Comparison of ENCODE assay signal across 18 cellular contexts in genomic region chr3:58746758-58747157, GRCh38.
A peak's percentile ranks its signal among the peaks of the same experiment; 100 is the strongest.
DNase-seq lines count a peak whose midpoint lies in the region; ATAC-seq, FAIRE-seq and TF ChIP-seq lines count a peak whose summit lies in the region.
"Had no signal": no experiment of that assay in that cellular context is flagged by ENCODE, and none has a peak within 500 bp of the region (broad histone marks: within the 10 kb centered on the region; RNA-seq: fewer than 3 reads in every experiment).

No MANE protein-coding gene starts in this region.

- H2BK20ac ChIP-seq in H1 (ENCODE audit: low read length), result no peak overlapping the region

- H3K23me2 ChIP-seq in H1 (ENCODE audit: low read depth, low read length), result no peaks in the 10 kb centered on the region

- no peak overlapping the region for H3K14ac ChIP-seq in H1 (ENCODE audit: insufficient read length)

- H3K27ac ChIP-seq in HepG2 (ENCODE audit: extremely low read length, insufficient read depth, low read length) (no peak overlapping the region), right lobe of liver (no peak overlapping the region), H1 (ENCODE audit: low read depth, low read length) (no peak overlapping the region)
- H3K27ac ChIP-seq: 22Rv1, A549, C4-2B had no signal

- FAIRE-seq in HepG2 (lab: Jason Lieb, UNC) (no peak), H1 (lab: Jason Lieb, UNC) (no peak)
- FAIRE-seq: A549, D721Med, G401.6, GM12891, GM19239 had no signal

- DNase-seq in NCI-H1105 treated with DMSO at 0.1 percent for 48 hours (lab: John Stamatoyannopoulos, UW), result peak; percentile 8
- DNase-seq in NCI-H1105 (lab: John Stamatoyannopoulos, UW), result no peak
- no peak for DNase-seq in HepG2 (ENCODE audit: low spot score)
- no peak for DNase-seq in right lobe of liver
- no peak for DNase-seq in H1 (ENCODE audit: low read depth in 1 of 2, low spot score in 2 of 2)
- DNase-seq in NK-92 (lab: John Stamatoyannopoulos, UW; ENCODE audit: unreplicated experiment), result no peak
- DNase-seq: AML-193; Caco-2; CD4-positive, alpha-beta T cell had no signal

- POLR2A ChIA-PET in HepG2 (lab: Yijun Ruan, JAX) (no interaction called here), H1 (lab: Charles Lee; ENCODE audit: partially characterized antibody) (no interaction called here)

- TF ChIP-seq EP300 in HepG2 (IDR thresholded peaks at IDR 0.05; ENCODE audit: low read depth in 2 of 2, low read length in 2 of 2) (no peak), HepG2 (CRISPR knock-in tag; IDR thresholded peaks at IDR 0.05; ENCODE audit: borderline replicate concordance) (no peak), H1 (IDR thresholded peaks at IDR 0.05; ENCODE audit: borderline replicate concordance in 1 of 2, low read depth in 2 of 2, low read length in 2 of 2) (no peak)

- no peak overlapping the region for H3K18ac ChIP-seq in H1 (ENCODE audit: extremely low read depth, low read length)

- H2BK15ac ChIP-seq in H1 (ENCODE audit: low read length), result no peak overlapping the region

- no peak overlapping the region for H3K23ac ChIP-seq in H1 (ENCODE audit: insufficient read length)

- H3K9ac ChIP-seq in HepG2 (ENCODE audit: insufficient read depth, low read depth, low read length) (no peak overlapping the region), H1 (replicated peaks in 1 of 4; ENCODE audit: extremely low read depth in 1 of 4, low read depth in 3 of 4, low read length in 3 of 4) (no peak overlapping the region)

- H4K8ac ChIP-seq in H1 (ENCODE audit: extremely low read depth, insufficient read depth, low read length), result no peak overlapping the region

- no peak overlapping the region for H2BK12ac ChIP-seq in H1 (ENCODE audit: low read depth, low read length)

- no peak overlapping the region for H3K4me2 ChIP-seq in HepG2 (ENCODE audit: low read depth, low read length)
- H3K4me2 ChIP-seq in H1 (ENCODE audit: insufficient read depth in 1 of 2, low read depth in 2 of 2, low read length in 2 of 2), result no peak overlapping the region
- H3K4me2 ChIP-seq: A549 had no signal

- intact Hi-C loops in HepG2 (cut with micrococcal nuclease; ENCODE audit: unreplicated experiment), result no loop called here
- intact Hi-C loops in right lobe of liver (cut with DNase I), result no loop called here

- H2BK5ac ChIP-seq in H1 (ENCODE audit: low read depth, low read length), result no peak overlapping the region

- no peak overlapping the region for H4K91ac ChIP-seq in H1 (replicated peaks; ENCODE audit: insufficient read length, low read length)

- no peak overlapping the region for H3K4me3 ChIP-seq in HepG2 (replicated peaks in 1 of 3; ENCODE audit: insufficient read depth in 1 of 3, low read depth in 2 of 3, low read length in 3 of 3)
- no peak overlapping the region for H3K4me3 ChIP-seq in right lobe of liver
- H3K4me3 ChIP-seq in H1 (ENCODE audit: extremely low read depth in 1 of 4, insufficient read depth in 2 of 4, low read depth in 3 of 4, low read length in 4 of 4), result no peak overlapping the region
- H3K4me3 ChIP-seq: A549, HAP-1 had no signal

- no peak for ATAC-seq in HepG2
- no peak for ATAC-seq in right lobe of liver
- ATAC-seq in HG02623 (IDR thresholded peaks at IDR 0.05; ENCODE audit: unreplicated experiment), result no peak
- ATAC-seq: A549 had no signal

- no TSS peak for BruUV-seq in HepG2 (replicated peaks; lab: Mats Ljungman, UMichigan)

- in situ Hi-C loops in HepG2 (cut with HindIII; ENCODE audit: extremely low pct_ligation_motif_present, low pct_unique_long_range_greater_than_20kb), result no loop called here

- H3K79me1 ChIP-seq in H1 (ENCODE audit: low read depth, low read length), result no peaks in the 10 kb centered on the region

- H3K9me3 ChIP-seq in HepG2 (ENCODE audit: low read length), result no peaks in the 10 kb centered on the region
- H3K9me3 ChIP-seq in right lobe of liver, result no peaks in the 10 kb centered on the region
- H3K9me3 ChIP-seq in H1 (ENCODE audit: insufficient read depth in 2 of 2, low read depth in 1 of 2, low read length in 1 of 2), result no peaks in the 10 kb centered on the region
- H3K9me3 ChIP-seq: A549, Caco-2, HAP-1 had no signal

- no peak overlapping the region for H3K56ac ChIP-seq in H1 (replicated peaks; ENCODE audit: insufficient read length, low read depth, low read length)

- CTCF ChIA-PET in HepG2 (lab: Yijun Ruan, JAX; ENCODE audit: low intra/inter-chr PET ratio, low total read pairs), result no interaction called here
- CTCF ChIA-PET in H1 (lab: Charles Lee; ENCODE audit: partially characterized antibody), result no interaction called here

- H3K79me2 ChIP-seq in HepG2 (ENCODE audit: insufficient read depth, low read length) (no peaks in the 10 kb centered on the region), H1 (ENCODE audit: control insufficient read depth in 1 of 2, insufficient read depth in 2 of 2, low read length in 2 of 2) (no peaks in the 10 kb centered on the region)

- no peak for TF ChIP-seq POLR2A in HepG2 (IDR thresholded peaks at IDR 0.05; ENCODE audit: insufficient read depth in 1 of 2, low read depth in 2 of 2, low read length in 2 of 2)
- no peak for TF ChIP-seq POLR2A in right lobe of liver (IDR thresholded peaks at IDR 0.05)
- TF ChIP-seq POLR2A in H1 (IDR thresholded peaks at IDR 0.05; ENCODE audit: control extremely low read depth in 1 of 2, low read depth in 2 of 2, low read length in 2 of 2), result no peak

- H3K36me3 ChIP-seq in HepG2 (replicated peaks in 1 of 2; ENCODE audit: control insufficient read depth in 1 of 2, insufficient read depth in 2 of 2, low read length in 2 of 2), result no peaks in the 10 kb centered on the region
- no peaks in the 10 kb centered on the region for H3K36me3 ChIP-seq in right lobe of liver
- no peaks in the 10 kb centered on the region for H3K36me3 ChIP-seq in H1 (ENCODE audit: control insufficient read depth in 2 of 4, insufficient read depth in 4 of 4, low read length in 3 of 4)
- H3K36me3 ChIP-seq: HAP-1 had no signal

- WGBS in HepG2 (ENCODE audit: low lambda C conversion rate), result 36% methylated on average over 3 of the region's 3 CpGs
- 68% methylated on average over 3 of the region's 3 CpGs for WGBS in right lobe of liver (ENCODE audit: insufficient coverage, low coverage, low lambda C conversion rate, missing lambda C conversion rate)
- 95% methylated on average over 3 of the region's 3 CpGs; no CpG with 5 or more reads in 1 of the 2 experiments for WGBS in H1 (ENCODE audit: extremely low coverage in 1 of 2, insufficient coverage in 1 of 2, insufficient read length in 1 of 2, insufficient replicate concordance in 2 of 2, low coverage in 1 of 2, low lambda C conversion rate in 2 of 2, missing lambda C conversion rate in 1 of 2), 2 experiments

- TF ChIP-seq RAD21 in HepG2 (CRISPR knock-in tag; IDR thresholded peaks at IDR 0.05) (no peak), H1 (IDR thresholded peaks at IDR 0.05 in 1 of 2, conservative IDR thresholded peaks at IDR 0.05 in 1 of 2; ENCODE audit: low read depth in 2 of 2, low read length in 2 of 2) (no peak)

- no peak overlapping the region for H2BK120ac ChIP-seq in H1 (replicated peaks; ENCODE audit: low read depth, low read length)

- H4K20me1 ChIP-seq in HepG2 (ENCODE audit: insufficient read depth, low read length) (no peaks in the 10 kb centered on the region), H1 (replicated peaks in 1 of 2; ENCODE audit: control insufficient read depth in 1 of 2, insufficient read depth in 2 of 2, low read length in 2 of 2) (no peaks in the 10 kb centered on the region)

- H3K27me3 ChIP-seq in HepG2 (ENCODE audit: control insufficient read depth in 1 of 2, insufficient read depth in 2 of 2, low read length in 2 of 2), result no peaks in the 10 kb centered on the region; a peak in 2 of 5 replicates
- no peaks in the 10 kb centered on the region for H3K27me3 ChIP-seq in right lobe of liver
- H3K27me3 ChIP-seq in H1 (replicated peaks in 1 of 4; ENCODE audit: control insufficient read depth in 3 of 4, extremely low read depth in 1 of 4, insufficient read depth in 3 of 4, low read length in 3 of 4), result no peaks in the 10 kb centered on the region

- no peaks in the 10 kb centered on the region for H3K4me1 ChIP-seq in HepG2 (ENCODE audit: insufficient read depth, low read length)
- no peaks in the 10 kb centered on the region for H3K4me1 ChIP-seq in right lobe of liver
- no peaks in the 10 kb centered on the region for H3K4me1 ChIP-seq in H1 (replicated peaks in 1 of 4; ENCODE audit: control insufficient read depth in 3 of 4, insufficient read depth in 4 of 4, low read length in 3 of 4)
- H3K4me1 ChIP-seq: A549, Caco-2, HAP-1 had no signal

- H2AK5ac ChIP-seq in H1 (ENCODE audit: low read depth, low read length), result no peak overlapping the region

- H3K4ac ChIP-seq in H1 (replicated peaks; ENCODE audit: insufficient read length, low read depth, low read length), result no peak overlapping the region

- no peak overlapping the region for H4K5ac ChIP-seq in H1 (ENCODE audit: insufficient read length, low read depth, low read length)

- TF ChIP-seq CTCF in HepG2 (CRISPR knock-in tag; IDR thresholded peaks at IDR 0.05) (no peak), right lobe of liver (IDR thresholded peaks at IDR 0.05) (no peak), H1 (IDR thresholded peaks at IDR 0.05; ENCODE audit: control extremely low read depth in 1 of 3, insufficient read depth in 1 of 3, low read depth in 1 of 3, low read length in 3 of 3) (no peak)

- no peak overlapping the region for H2AFZ ChIP-seq in HepG2 (ENCODE audit: low read length)
- no peak overlapping the region for H2AFZ ChIP-seq in H1 (ENCODE audit: low read length)

TF ChIP-seq in HepG2, 621 proteins besides CTCF, POLR2A, EP300 and RAD21 (continues in another document):
- TF ChIP-seq KAT7 (CRISPR knock-in tag; IDR thresholded peaks at IDR 0.05; ENCODE audit: borderline replicate concordance), result no peak
- no peak for TF ChIP-seq ZNF747 (CRISPR knock-in tag; IDR thresholded peaks at IDR 0.05; ENCODE audit: borderline replicate concordance)
- no peak for TF ChIP-seq TAF15 (IDR thresholded peaks at IDR 0.05; ENCODE audit: low read depth, low read length, poor library complexity, severe bottlenecking)
- TF ChIP-seq CEBPB (IDR thresholded peaks at IDR 0.05; ENCODE audit: borderline replicate concordance, low read depth, low read length), result peak; percentile 74; the same call in 1 of the 2 replicates
- no peak for TF ChIP-seq PCBP1 (IDR thresholded peaks at IDR 0.05; ENCODE audit: borderline replicate concordance, low read depth, low read length)
- TF ChIP-seq SP140L (CRISPR knock-in tag; IDR thresholded peaks at IDR 0.05; ENCODE audit: borderline replicate concordance), result no peak

TF ChIP-seq in H1, 55 proteins besides CTCF, POLR2A, EP300 and RAD21:
- TF ChIP-seq POLR2AphosphoS5 (IDR thresholded peaks at IDR 0.05; ENCODE audit: low read depth, low read length), result no peak
- TF ChIP-seq CEBPB (IDR thresholded peaks at IDR 0.05; ENCODE audit: low read depth, low read length), result peak; percentile 35; the same call in 1 of the 2 replicates
